Comparison of ENCODE assay signal across 18 cellular contexts in the genomic region with DNA sequence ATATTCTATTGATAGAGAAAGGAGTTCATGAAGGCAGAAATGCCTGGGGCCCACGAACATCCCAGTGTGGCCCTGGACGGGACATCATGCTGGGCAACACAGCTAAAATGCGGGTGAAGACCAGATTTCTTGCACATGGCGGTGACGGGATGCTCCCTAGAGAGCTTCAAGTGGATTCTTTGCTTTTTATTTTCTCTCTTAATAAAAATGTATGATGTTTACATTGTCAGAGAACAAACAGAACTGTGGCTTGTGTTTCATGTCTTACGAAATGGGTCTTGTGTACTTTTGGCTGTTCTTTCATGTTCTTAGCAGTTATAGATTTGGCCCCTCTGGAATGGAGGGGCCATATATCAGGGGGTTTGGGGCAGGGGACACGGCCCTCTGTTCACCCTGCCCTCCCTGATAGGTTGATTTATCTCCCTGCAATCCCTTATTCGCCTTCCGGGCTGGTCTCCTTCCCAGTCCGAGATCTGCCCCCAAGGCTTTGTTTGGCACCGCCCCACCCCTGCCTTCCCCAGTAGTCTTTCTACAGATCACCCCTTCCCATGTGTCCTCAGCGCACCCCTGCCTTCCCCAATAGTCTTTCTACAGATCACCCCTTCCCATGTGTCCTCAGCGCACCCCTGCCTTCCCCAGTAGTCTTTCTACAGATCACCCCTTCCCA.
A peak's percentile ranks its signal among the peaks of the same experiment; 100 is the strongest.
DNase-seq lines count a peak whose midpoint lies in the region; ATAC-seq and TF ChIP-seq lines count a peak whose summit lies in the region.
"Had no signal": no experiment of that assay in that cellular context is flagged by ENCODE, and none has a peak within 500 bp of the region (broad histone marks: within the 10 kb centered on the region; RNA-seq: fewer than 3 reads in every experiment).

No MANE protein-coding gene starts in this region.

- BruUV-seq in PC-9 (replicated peaks; lab: Mats Ljungman, UMichigan) = no TSS peak

- intact Hi-C loops in PC-9 (cut with micrococcal nuclease; ENCODE audit: unreplicated experiment) = loop anchor here (2.0 kb wide), 1 partner anchor 161 kb away; no protein-coding TSS in a partner anchor

- H3K4me3 Mint-ChIP-seq in stimulated activated effector memory CD8-positive, alpha-beta T cell treated with anti-CD3 and anti-CD28 coated beads, Interleukin-12 subunit alpha, Interleukin-12 subunit beta, amount 100 ng/mL, for 72 hours = peak overlapping the region; percentile 66
- H3K4me3 Mint-ChIP-seq: CD4-positive, alpha-beta T cell had no signal

- H3K9me3 Mint-ChIP-seq in stimulated activated effector memory CD8-positive, alpha-beta T cell treated with anti-CD3 and anti-CD28 coated beads, Interleukin-12 subunit alpha, Interleukin-12 subunit beta, amount 100 ng/mL, for 72 hours = no peaks in the 10 kb centered on the region
- H3K9me3 Mint-ChIP-seq: activated naive CD4-positive, alpha-beta T cell treated with anti-CD3 and anti-CD28 coated beads, Interleukin-2, amount 50 U/mL, for 24 hours; CD4-positive, alpha-beta T cell had no signal

- no peaks in the 10 kb centered on the region for H3K27me3 ChIP-seq in WERI-Rb-1 (ENCODE audit: insufficient read depth, low read depth, severe bottlenecking)
- H3K27me3 ChIP-seq in PC-9 (ENCODE audit: insufficient read depth, low read depth) = no peaks in the 10 kb centered on the region
- H3K27me3 ChIP-seq: esophagus muscularis mucosa had no signal

- no peak for ATAC-seq in stimulated activated effector memory CD8-positive, alpha-beta T cell treated with anti-CD3 and anti-CD28 coated beads, Interleukin-12 subunit alpha, Interleukin-12 subunit beta, amount 100 ng/mL, for 72 hours
- no peak for ATAC-seq in GM18858 (IDR thresholded peaks at IDR 0.05; ENCODE audit: unreplicated experiment)

- CTCF ChIA-PET in PC-9 (lab: Charles Lee) = interaction anchor here (0.5 to 0.7 kb wide), 3 partner anchors 170 to 550 kb away, joined by 3 to 4 read pairs (median 4); no protein-coding TSS in a partner anchor

- H3K27ac ChIP-seq in WERI-Rb-1 (peak overlapping the region; percentile 84; the same call in 1 of the 2 replicates), PC-9 (no peak overlapping the region)

- no peak overlapping the region for H3K27ac Mint-ChIP-seq in stimulated activated effector memory CD8-positive, alpha-beta T cell treated with anti-CD3 and anti-CD28 coated beads, Interleukin-12 subunit alpha, Interleukin-12 subunit beta, amount 100 ng/mL, for 72 hours
- H3K27ac Mint-ChIP-seq: activated naive CD4-positive, alpha-beta T cell treated with anti-CD3 and anti-CD28 coated beads, Interleukin-2, amount 50 U/mL, for 24 hours; CD4-positive, alpha-beta T cell had no signal

- no peak overlapping the region for H3K4me2 ChIP-seq in PC-9

- no peaks in the 10 kb centered on the region for H3K36me3 ChIP-seq in WERI-Rb-1
- no peaks in the 10 kb centered on the region for H3K36me3 ChIP-seq in PC-9 (ENCODE audit: low read depth)
- H3K36me3 ChIP-seq: esophagus muscularis mucosa, HAP-1 had no signal

- no peaks in the 10 kb centered on the region for H3K9me2 ChIP-seq in PC-9 (ENCODE audit: insufficient read depth)

- no peaks in the 10 kb centered on the region for H3K36me3 Mint-ChIP-seq in stimulated activated effector memory CD8-positive, alpha-beta T cell treated with anti-CD3 and anti-CD28 coated beads, Interleukin-12 subunit alpha, Interleukin-12 subunit beta, amount 100 ng/mL, for 72 hours
- H3K36me3 Mint-ChIP-seq: activated naive CD4-positive, alpha-beta T cell treated with anti-CD3 and anti-CD28 coated beads, Interleukin-2, amount 50 U/mL, for 24 hours had no signal

- H3K4me3 ChIP-seq in WERI-Rb-1 (ENCODE audit: low read depth, low read length) (no peak overlapping the region), PC-9 (no peak overlapping the region)
- H3K4me3 ChIP-seq: HAP-1 had no signal

- H3K4me1 Mint-ChIP-seq in stimulated activated effector memory CD8-positive, alpha-beta T cell treated with anti-CD3 and anti-CD28 coated beads, Interleukin-12 subunit alpha, Interleukin-12 subunit beta, amount 100 ng/mL, for 72 hours = peaks cover 7% of the 10 kb centered on the region

- no peaks in the 10 kb centered on the region for H3F3A ChIP-seq in PC-9 (ENCODE audit: insufficient read depth, low read depth)

- no peaks in the 10 kb centered on the region for H3K4me1 ChIP-seq in PC-9 (replicated peaks; ENCODE audit: insufficient read depth)

- DNase-seq in NCI-H510A treated with DMSO at 0.1 percent for 48 hours (lab: John Stamatoyannopoulos, UW) = peak; percentile 72
- no peak for DNase-seq in NCI-H510A (lab: John Stamatoyannopoulos, UW)
- DNase-seq in WERI-Rb-1 = no peak
- DNase-seq in islet precursor cell = peak; percentile 18
- no peak for DNase-seq in stimulated activated effector memory CD8-positive, alpha-beta T cell treated with anti-CD3 and anti-CD28 coated beads, Interleukin-12 subunit alpha, Interleukin-12 subunit beta, amount 100 ng/mL, for 72 hours (ENCODE audit: low spot score in 2 of 2)
- DNase-seq in PC-9 = no peak
- DNase-seq in HCEC 1CT = no peak
- DNase-seq: activated CD4-positive, alpha-beta T cell treated with anti-CD3 and anti-CD28 coated beads for 48 hours; activated T-cell treated with anti-CD3 and anti-CD28 coated beads for 4 hours; CD4-positive, alpha-beta T cell; EL; NCI-H1048; NCI-H226; T-helper 9 cell had no signal

- no peaks in the 10 kb centered on the region for H4K20me1 ChIP-seq in PC-9 (ENCODE audit: insufficient read depth)

- TF ChIP-seq CTCF in WERI-Rb-1 (IDR thresholded peaks at IDR 0.05; ENCODE audit: low read depth, low read length) = no peak
- TF ChIP-seq CTCF in PC-9 (conservative IDR thresholded peaks at IDR 0.05) = no peak

- no peaks in the 10 kb centered on the region for H3K79me2 ChIP-seq in PC-9 (ENCODE audit: low read depth)

- POLR2A ChIA-PET in PC-9 (lab: Charles Lee; ENCODE audit: unreplicated experiment) = no interaction called here

- H3K9me3 ChIP-seq in WERI-Rb-1 (ENCODE audit: severe bottlenecking) = no peaks in the 10 kb centered on the region
- H3K9me3 ChIP-seq in PC-9 (ENCODE audit: insufficient read depth, low read depth) = no peaks in the 10 kb centered on the region
- H3K9me3 ChIP-seq: esophagus muscularis mucosa, HAP-1 had no signal

- no peak overlapping the region for H2AFZ ChIP-seq in PC-9

Comparison
In these comparisons a context has a peak if more than half of its experiments do, and no peak if none do; other contexts are left out.
1. DNase-seq: peak in NCI-H510A treated with DMSO at 0.1 percent for 48 hours (single experiment) and islet precursor cell (single experiment); none in NCI-H510A (single experiment), WERI-Rb-1 (single experiment), stimulated activated effector memory CD8-positive, alpha-beta T cell treated with anti-CD3 and anti-CD28 coated beads, Interleukin-12 subunit alpha, Interleukin-12 subunit beta, amount 100 ng/mL, for 72 hours (0 of 2), PC-9 (0 of 2) and HCEC 1CT (single experiment).